ENCODE assay signal across 1 cellular context in the genomic region with DNA sequence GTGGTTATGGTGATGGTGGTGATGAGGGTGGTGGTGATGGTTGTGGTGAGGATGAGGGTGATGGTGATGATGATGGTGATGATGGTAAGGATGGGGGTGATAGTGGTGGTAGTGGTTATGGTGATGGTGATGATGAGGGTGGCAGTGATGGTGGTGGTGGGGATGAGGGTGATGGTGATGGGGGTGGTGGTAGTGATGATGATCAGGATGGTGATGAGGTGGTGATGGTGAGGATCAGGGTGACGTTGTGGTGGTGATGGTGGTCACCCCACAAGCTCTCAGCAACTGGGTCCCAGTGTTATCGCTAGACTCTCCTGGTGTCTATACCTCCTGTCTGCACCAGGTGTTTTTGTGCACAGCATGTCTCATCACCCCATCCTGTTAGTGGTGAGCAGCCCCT.
TF ChIP-seq lines count a peak whose summit lies in the region.

No MANE protein-coding gene starts in this region.

TF ChIP-seq in H1, 55 proteins besides CTCF, POLR2A, EP300 and RAD21 (continued from another document):
- TF ChIP-seq RBBP5 (IDR thresholded peaks at IDR 0.05; ENCODE audit: borderline replicate concordance, low read depth, low read length) (no peak), CBX8 (IDR thresholded peaks at IDR 0.05; ENCODE audit: borderline replicate concordance, low read depth, low read length) (no peak), BCL11A (IDR thresholded peaks at IDR 0.05; ENCODE audit: low read depth in 2 of 2, low read length in 2 of 2) (no peak), JUND (IDR thresholded peaks at IDR 0.05; ENCODE audit: low read length) (no peak), CREB1 (IDR thresholded peaks at IDR 0.05) (no peak), CEBPB (IDR thresholded peaks at IDR 0.05; ENCODE audit: low read depth, low read length) (no peak), RXRA (IDR thresholded peaks at IDR 0.05; ENCODE audit: insufficient read depth, low read depth, low read length) (no peak), MAFK (IDR thresholded peaks at IDR 0.05; ENCODE audit: low read depth, low read length) (no peak), NRF1 (IDR thresholded peaks at IDR 0.05; ENCODE audit: low read depth, low read length) (no peak)
- TF ChIP-seq, protein P1, sequence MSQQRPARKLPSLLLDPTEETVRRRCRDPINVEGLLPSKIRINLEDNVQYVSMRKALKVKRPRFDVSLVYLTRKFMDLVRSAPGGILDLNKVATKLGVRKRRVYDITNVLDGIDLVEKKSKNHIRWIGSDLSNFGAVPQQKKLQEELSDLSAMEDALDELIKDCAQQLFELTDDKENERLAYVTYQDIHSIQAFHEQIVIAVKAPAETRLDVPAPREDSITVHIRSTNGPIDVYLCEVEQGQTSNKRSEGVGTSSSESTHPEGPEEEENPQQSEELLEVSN (IDR thresholded peaks at IDR 0.05) = no peak
